Comparison of ENCODE assay signal across 30 cellular contexts in genomic region chr1:183730107-183730724, GRCh38.
A peak's percentile ranks its signal among the peaks of the same experiment; 100 is the strongest.
DNase-seq lines count a peak whose midpoint lies in the region; ATAC-seq and TF ChIP-seq lines count a peak whose summit lies in the region.
"Had no signal": no experiment of that assay in that cellular context is flagged by ENCODE, and none has a peak within 500 bp of the region (broad histone marks: within the 10 kb centered on the region; RNA-seq: fewer than 3 reads in every experiment).

No MANE protein-coding gene starts in this region.

- peaks cover 0 to 4% of the 10 kb centered on the region in 2 donors for H3K36me3 Mint-ChIP-seq in stimulated activated naive B cell treated with anti-CD40 and anti-IgM and Interleukin-4, amounts not matched to agents 10 μg/mL and 1 μg/mL and 100 μg/mL, for 72 hours
- H3K36me3 Mint-ChIP-seq: CD4-positive, alpha-beta memory T cell had no signal

- ATAC-seq in Right ventricle myocardium superior (ENCODE audit: poor library complexity) (peak; percentile 69), HG02798 (IDR thresholded peaks at IDR 0.05; ENCODE audit: poor library complexity, unreplicated experiment) (peak; percentile 9)
- no peak for ATAC-seq in stimulated activated naive B cell treated with anti-CD40 and anti-IgM and Interleukin-4, amounts not matched to agents 10 μg/mL and 1 μg/mL and 100 μg/mL, for 72 hours (replicated peaks)
- ATAC-seq: activated CD4-positive, CD25-positive, alpha-beta regulatory T cell treated with anti-CD3 and anti-CD28 coated beads, Interleukin-2, amount 50 U/mL, for 24 hours; esophagus mucosa; left colon; naive thymus-derived CD4-positive, alpha-beta T cell had no signal

- no CpG with 5 or more reads among the region's 2 CpGs for WGBS in neuronal stem cell (ENCODE audit: extremely low coverage in 2 of 2, insufficient read length in 2 of 2, insufficient replicate concordance in 1 of 2), 2 donors

- H3K27me3 ChIP-seq in right atrium auricular region (no peaks in the 10 kb centered on the region), neuronal stem cell (ENCODE audit: control insufficient read depth in 3 of 3, insufficient read depth in 3 of 3, low read depth in 1 of 3, low read length in 3 of 3) (no peaks in the 10 kb centered on the region)
- H3K27me3 ChIP-seq: thyroid gland had no signal

- H3K23ac ChIP-seq in neuronal stem cell (ENCODE audit: low read depth, low read length, poor library complexity), result no peak overlapping the region

- H3K4ac ChIP-seq in neuronal stem cell (ENCODE audit: low read length), result peak overlapping the region; percentile 44

- no peaks in the 10 kb centered on the region for H3K79me1 ChIP-seq in neuronal stem cell (ENCODE audit: low read depth, low read length)

- no peak overlapping the region for H4K8ac ChIP-seq in neuronal stem cell (ENCODE audit: low read depth, low read length)

- no peak overlapping the region for H2BK120ac ChIP-seq in neuronal stem cell (ENCODE audit: low read depth, low read length)

- no peak overlapping the region for H2BK5ac ChIP-seq in neuronal stem cell (ENCODE audit: low read length)

- TF ChIP-seq CTCF in right atrium auricular region (IDR thresholded peaks at IDR 0.05), result no peak

- H3K27ac ChIP-seq in right atrium auricular region (no peak overlapping the region), neuronal stem cell (replicated peaks; ENCODE audit: low read length) (no peak overlapping the region)
- H3K27ac ChIP-seq: thyroid gland had no signal

- H3K4me3 ChIP-seq in right atrium auricular region (no peak overlapping the region), neuronal stem cell (ENCODE audit: low read length in 2 of 2) (no peak overlapping the region)
- H3K4me3 ChIP-seq: thyroid gland had no signal

- no peak overlapping the region for H3K14ac ChIP-seq in neuronal stem cell (ENCODE audit: low read length)

- no peak overlapping the region for H3K27ac Mint-ChIP-seq in stimulated activated naive B cell treated with anti-CD40 and anti-IgM and Interleukin-4, amounts not matched to agents 10 μg/mL and 1 μg/mL and 100 μg/mL, for 72 hours
- H3K27ac Mint-ChIP-seq: endodermal cell; naive thymus-derived CD4-positive, alpha-beta T cell; stimulated activated naive CD8-positive, alpha-beta T cell treated with anti-CD3 and anti-CD28 coated beads, Interleukin-15, Interleukin-2, amounts not matched to agents 100 ng/mL and 50 ng/mL, for 24 hours had no signal

- H2BK15ac ChIP-seq in neuronal stem cell (ENCODE audit: low read length), result no peak overlapping the region

- peaks cover 0 to 6% of the 10 kb centered on the region in 2 donors for H3K27me3 Mint-ChIP-seq in stimulated activated naive B cell treated with anti-CD40 and anti-IgM and Interleukin-4, amounts not matched to agents 10 μg/mL and 1 μg/mL and 100 μg/mL, for 72 hours
- H3K27me3 Mint-ChIP-seq: CD4-positive, alpha-beta memory T cell; stimulated activated naive CD8-positive, alpha-beta T cell treated with anti-CD3 and anti-CD28 coated beads, Interleukin-15, Interleukin-2, amounts not matched to agents 100 ng/mL and 50 ng/mL, for 24 hours had no signal

- no peak overlapping the region for H3K4me2 ChIP-seq in neuronal stem cell (ENCODE audit: insufficient read depth, low read length, poor library complexity, severe bottlenecking)

- intact Hi-C loops in Right ventricle myocardium superior (cut with DNase I), result no loop called here

- H3K4me1 ChIP-seq in right atrium auricular region, result peaks cover 0 to 7% of the 10 kb centered on the region in 2 donors
- peaks cover 2% of the 10 kb centered on the region in 2 donors for H3K4me1 ChIP-seq in neuronal stem cell (ENCODE audit: control insufficient read depth in 2 of 2, insufficient read depth in 1 of 2, low read depth in 1 of 2, low read length in 2 of 2)

- no peaks in the 10 kb centered on the region for H3K9me3 ChIP-seq in right atrium auricular region
- no peaks in the 10 kb centered on the region for H3K9me3 ChIP-seq in neuronal stem cell (replicated peaks in 1 of 2; ENCODE audit: control insufficient read depth in 2 of 2, insufficient read depth in 1 of 2, low read depth in 1 of 2, low read length in 2 of 2)
- H3K9me3 ChIP-seq: thyroid gland had no signal

- no peak overlapping the region for H2AK5ac ChIP-seq in neuronal stem cell (ENCODE audit: low read depth, low read length)

- no peak overlapping the region for H4K91ac ChIP-seq in neuronal stem cell (ENCODE audit: low read depth, low read length, poor library complexity)

- H3K4me1 Mint-ChIP-seq in stimulated activated naive B cell treated with anti-CD40 and anti-IgM and Interleukin-4, amounts not matched to agents 10 μg/mL and 1 μg/mL and 100 μg/mL, for 72 hours, result peaks cover 2 to 8% of the 10 kb centered on the region in 2 donors
- H3K4me1 Mint-ChIP-seq: CD4-positive, alpha-beta memory T cell had no signal

- H3K9me3 Mint-ChIP-seq in stimulated activated naive B cell treated with anti-CD40 and anti-IgM and Interleukin-4, amounts not matched to agents 10 μg/mL and 1 μg/mL and 100 μg/mL, for 72 hours, result peaks cover 0 to 3% of the 10 kb centered on the region in 2 donors
- H3K9me3 Mint-ChIP-seq: endodermal cell; stimulated activated naive CD8-positive, alpha-beta T cell treated with anti-CD3 and anti-CD28 coated beads, Interleukin-15, Interleukin-2, amounts not matched to agents 100 ng/mL and 50 ng/mL, for 24 hours had no signal

- H2AFZ ChIP-seq in neuronal stem cell (ENCODE audit: low read length), result no peak overlapping the region

- H3K4me3 Mint-ChIP-seq in stimulated activated naive B cell treated with anti-CD40 and anti-IgM and Interleukin-4, amounts not matched to agents 10 μg/mL and 1 μg/mL and 100 μg/mL, for 72 hours, result no peak overlapping the region
- H3K4me3 Mint-ChIP-seq: CD4-positive, alpha-beta memory T cell; endodermal cell; naive thymus-derived CD4-positive, alpha-beta T cell; stimulated activated naive CD8-positive, alpha-beta T cell treated with anti-CD3 and anti-CD28 coated beads, Interleukin-15, Interleukin-2, amounts not matched to agents 100 ng/mL and 50 ng/mL, for 24 hours had no signal

- no peak overlapping the region for H3K9ac ChIP-seq in neuronal stem cell (ENCODE audit: low read depth, low read length, poor library complexity)

- no peak overlapping the region for H2BK12ac ChIP-seq in neuronal stem cell (ENCODE audit: low read length)

- DNase-seq in Right ventricle myocardium superior, result no peak
- no peak for DNase-seq in right atrium auricular region (ENCODE audit: low spot score)
- peak; percentile 22 for DNase-seq in NCI-H69 (lab: John Stamatoyannopoulos, UW)
- no peak for DNase-seq in neuronal stem cell (ENCODE audit: low spot score)
- no peak for DNase-seq in DMS53 (lab: John Stamatoyannopoulos, UW)
- DNase-seq in stimulated activated naive B cell treated with anti-CD40 and anti-IgM and Interleukin-4, amounts not matched to agents 10 μg/mL and 1 μg/mL and 100 μg/mL, for 72 hours, result no peak
- no peak for DNase-seq in anterior cingulate cortex (lab: John Stamatoyannopoulos, UW)
- DNase-seq: activated CD4-positive, alpha-beta T cell treated with anti-CD3 and anti-CD28 coated beads, Interleukin-2, amount 50 U/mL, for 48 hours; activated naive CD4-positive, alpha-beta T cell treated with anti-CD3 and anti-CD28 coated beads, Interleukin-2, amount 50 U/mL, for 16 hours; AML-193; amygdala; CD4-positive, alpha-beta memory T cell; cortex of kidney; endodermal cell; foreskin fibroblast; GOT3; KG1; left colon; MM.1S; naive thymus-derived CD4-positive, alpha-beta T cell; NCI-H2081; NCI-H345; NCI-H82; nucleus accumbens; RPMI8226; thyroid gland had no signal

- H3K36me3 ChIP-seq in right atrium auricular region, result no peaks in the 10 kb centered on the region
- H3K36me3 ChIP-seq in neuronal stem cell (replicated peaks in 1 of 2; ENCODE audit: control insufficient read depth in 2 of 2, insufficient read depth in 2 of 2, low read length in 2 of 2), result no peaks in the 10 kb centered on the region
- H3K36me3 ChIP-seq: thyroid gland had no signal

- no peak overlapping the region for H3K18ac ChIP-seq in neuronal stem cell (ENCODE audit: low read length)

Comparison
In these comparisons a context has a peak if more than half of its experiments do, and no peak if none do; other contexts are left out.
1. ATAC-seq: peak in Right ventricle myocardium superior (single experiment) and HG02798 (single experiment); none in stimulated activated naive B cell treated with anti-CD40 and anti-IgM and Interleukin-4, amounts not matched to agents 10 μg/mL and 1 μg/mL and 100 μg/mL, for 72 hours (0 of 2).